8 cellular contexts compared by ENCODE assay signal in the genomic region with DNA sequence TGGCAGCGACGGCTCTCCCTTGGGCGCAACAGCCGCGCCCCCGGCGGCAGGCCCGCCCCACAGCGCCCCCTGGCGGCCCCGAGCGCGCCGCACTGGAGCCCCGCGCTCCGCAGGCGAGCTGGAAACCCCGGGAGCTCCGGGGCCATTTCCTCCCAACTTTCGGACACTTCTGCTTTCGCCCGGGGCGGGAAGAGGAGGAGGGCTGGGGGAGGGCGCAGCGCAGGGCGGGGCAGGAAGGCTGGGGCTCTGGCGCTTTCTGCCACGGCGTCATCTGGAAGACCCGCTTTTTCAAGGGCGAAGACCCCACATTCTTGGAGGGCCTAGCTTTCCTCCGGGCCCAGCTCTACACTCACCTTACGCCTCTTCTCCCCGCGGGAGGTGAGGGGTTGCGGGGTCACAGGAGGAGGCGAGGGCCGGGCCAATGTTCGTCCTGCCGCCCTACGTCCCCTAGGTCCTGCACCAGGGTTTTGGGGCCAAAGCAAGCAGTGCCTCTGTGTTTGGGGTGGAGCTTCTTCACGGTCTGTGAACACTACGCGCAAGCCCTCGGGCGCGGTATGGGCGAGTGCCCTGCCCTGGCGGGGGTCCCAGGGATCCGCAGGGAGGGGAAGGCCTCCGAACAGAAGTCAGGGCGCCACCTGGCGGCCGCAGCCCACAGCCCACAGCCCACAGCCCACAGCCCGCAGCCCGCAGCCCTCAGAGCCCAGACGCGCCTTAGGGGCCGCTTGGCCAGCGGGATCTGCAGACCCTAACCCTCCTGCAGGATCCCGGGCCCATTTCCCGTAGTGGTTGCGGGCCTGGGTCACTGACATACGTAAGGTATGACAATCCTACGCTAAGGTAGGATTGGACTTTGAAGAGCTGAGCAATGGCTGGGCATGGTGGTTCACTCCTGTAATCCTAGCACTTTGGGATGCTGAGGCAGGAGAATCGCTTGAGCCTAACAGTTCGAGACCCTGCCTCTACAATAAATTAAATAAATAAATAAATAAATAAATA. TPM values are rescaled to one million over a fixed set of nuclear protein-coding genes. Genes with fewer than 3 reads are reported as not detected.
DNase-seq lines count a peak whose midpoint lies in the region; ATAC-seq, FAIRE-seq and TF ChIP-seq lines count a peak whose summit lies in the region.

No MANE protein-coding gene starts in this region.

- H3K36me3 ChIP-seq in HUES64 (ENCODE audit: insufficient read depth, low read length) (no peaks in the 10 kb centered on the region), OCI-LY3 (replicated peaks; ENCODE audit: low read depth, low read length) (no peaks in the 10 kb centered on the region)

- H3K4me1 ChIP-seq in HUES64 (ENCODE audit: insufficient read depth, low read length) (no peaks in the 10 kb centered on the region), OCI-LY3 (ENCODE audit: low read length) (peaks cover 6% of the 10 kb centered on the region; the same call in 1 of the 2 replicates)

- 4% methylated on average over 67 of the region's 68 CpGs for WGBS in HUES64

- H3K79me2 ChIP-seq in OCI-LY3 (ENCODE audit: low read length) = no peaks in the 10 kb centered on the region

- H3K9ac ChIP-seq in HUES64 (ENCODE audit: low read depth, low read length) (peak overlapping the region; percentile 87), OCI-LY3 (ENCODE audit: low read length) (peak overlapping the region; percentile 74)

- peak; percentile 82 for ATAC-seq in GM21515 (IDR thresholded peaks at IDR 0.05; ENCODE audit: unreplicated experiment)

- H3K9me3 ChIP-seq in HUES64 (ENCODE audit: insufficient read depth, low read depth, low read length) (no peaks in the 10 kb centered on the region), OCI-LY3 (ENCODE audit: insufficient read depth, low read length) (no peaks in the 10 kb centered on the region)

- peak overlapping the region; percentile 81 for H2AFZ ChIP-seq in OCI-LY3 (ENCODE audit: low read depth, low read length)

- H3K27ac ChIP-seq in HUES64 (ENCODE audit: low read depth, low read length) (peak overlapping the region; percentile 84), OCI-LY3 (ENCODE audit: low read length) (peak overlapping the region; percentile 60), epithelial cell of prostate (peak overlapping the region; percentile 72)

- TF ChIP-seq CTCF in D721Med (IDR thresholded peaks at IDR 0.05; ENCODE audit: insufficient read depth, missing control alignments) (peak; percentile 68), OCI-LY3 (IDR thresholded peaks at IDR 0.05; ENCODE audit: low read depth, low read length) (peak; percentile 79)

- no peak for FAIRE-seq in D721Med (lab: Jason Lieb, UNC)

- peak overlapping the region; percentile 99 for H3K4me2 ChIP-seq in OCI-LY3 (ENCODE audit: low read length)

- DNase-seq in D721Med (ENCODE audit: insufficient read length, low spot score) (peak; percentile 79), activated T-cell treated with anti-CD3 and anti-CD28 coated beads for 4 hours (peak; percentile 71), epithelial cell of prostate (ENCODE audit: low read depth, low spot score) (peak; percentile 36), mucosa of gallbladder (ENCODE audit: low spot score) (peak; percentile 91)
- peak; percentile 75 for DNase-seq in stimulated activated CD8-positive, alpha-beta memory T cell treated with anti-CD3 and anti-CD28 coated beads, Interleukin-4, amount 100 ng/mL, for 24 hours (ENCODE audit: low read depth)

- H4K20me1 ChIP-seq in OCI-LY3 (ENCODE audit: insufficient read depth, low read length) = no peaks in the 10 kb centered on the region

- H3K4me3 ChIP-seq in HUES64 (ENCODE audit: low read length) (peak overlapping the region; percentile 90), OCI-LY3 (ENCODE audit: low read length) (peak overlapping the region; percentile 86)

- H3K27me3 ChIP-seq in HUES64 (ENCODE audit: insufficient read depth, low read length) (peaks cover 10% of the 10 kb centered on the region), OCI-LY3 (ENCODE audit: low read depth, low read length) (peaks cover 11% of the 10 kb centered on the region; the same call in 1 of the 2 replicates)

RNA-seq across cellular contexts. Expression of a gene that starts 31.1 kb away (rescaled TPM):
- 0.55 TPM for polyA plus RNA-seq in HUES64 (2013, experiment 1 of 2)
- 0.89 TPM for polyA plus RNA-seq in HUES64 (2013, experiment 2 of 2)
- total RNA-seq in mucosa of gallbladder = 0.14 TPM

RNA-seq across cellular contexts. Expression of a gene that starts 31.2 kb away (rescaled TPM):
- polyA plus RNA-seq in HUES64 (2013, experiment 1 of 2) = 0.70 TPM
- polyA plus RNA-seq in HUES64 (2013, experiment 2 of 2) = 0.70 TPM
- total RNA-seq in mucosa of gallbladder = 0.09 TPM

Comparison
In these comparisons a context has a peak if more than half of its experiments do, and no peak if none do; other contexts are left out.
1. Peak in every context shown above with its lines: DNase-seq, ATAC-seq, H3K4me3 ChIP-seq and H3K27ac ChIP-seq.
2. DNase-seq: peak in every context shown above with its lines; median percentile 91 in mucosa of gallbladder; 79 in D721Med; 75 in stimulated activated CD8-positive, alpha-beta memory T cell treated with anti-CD3 and anti-CD28 coated beads, Interleukin-4, amount 100 ng/mL, for 24 hours; 71 in activated T-cell treated with anti-CD3 and anti-CD28 coated beads for 4 hours; 36 in epithelial cell of prostate.